Comparison of ENCODE assay signal across 10 cellular contexts in genomic region chr10:123402656-123403055, GRCh38.
DNase-seq lines count a peak whose midpoint lies in the region; ATAC-seq, FAIRE-seq and TF ChIP-seq lines count a peak whose summit lies in the region.
"Had no signal": no experiment of that assay in that cellular context is flagged by ENCODE, and none has a peak within 500 bp of the region (broad histone marks: within the 10 kb centered on the region; RNA-seq: fewer than 3 reads in every experiment).

No MANE protein-coding gene starts in this region.

- no peaks in the 10 kb centered on the region for H3K27me3 ChIP-seq in MM.1S (replicated peaks; ENCODE audit: insufficient read depth, low read length)
- no peaks in the 10 kb centered on the region for H3K27me3 ChIP-seq in left ventricle myocardium inferior (ENCODE audit: low read depth)

- peak overlapping the region; percentile 2; the same call in 1 of the 2 replicates for H3K4me3 ChIP-seq in MM.1S (ENCODE audit: low read length)
- no peak overlapping the region for H3K4me3 ChIP-seq in left ventricle myocardium inferior

- peak overlapping the region; percentile 51 for H3K4me2 ChIP-seq in MM.1S (ENCODE audit: low read depth, low read length)

- intact Hi-C loops in left ventricle myocardium inferior (cut with micrococcal nuclease), result no loop called here
- intact Hi-C loops in natural killer cell (cut with micrococcal nuclease), result no loop called here

- H3K9ac ChIP-seq in MM.1S (ENCODE audit: low read length), result peak overlapping the region; percentile 56

- no peaks in the 10 kb centered on the region for H3K79me2 ChIP-seq in MM.1S (ENCODE audit: low read length)

- ATAC-seq in HG02852 (IDR thresholded peaks at IDR 0.05; ENCODE audit: unreplicated experiment) (peak; percentile 71), natural killer cell (no peak)
- peak; percentile 89 to 93 for ATAC-seq in stimulated activated naive B cell treated with anti-CD40 and anti-IgM and Interleukin-4, amounts not matched to agents 10 μg/mL and 1 μg/mL and 100 μg/mL, for 72 hours (replicated peaks)

- peak overlapping the region; percentile 48 for H3K27ac Mint-ChIP-seq in stimulated activated naive B cell treated with anti-CD40 and anti-IgM and Interleukin-4, amounts not matched to agents 10 μg/mL and 1 μg/mL and 100 μg/mL, for 72 hours
- H3K27ac Mint-ChIP-seq in natural killer cell, result no peak overlapping the region

- peaks cover 22 to 32% of the 10 kb centered on the region in 2 donors for H3K36me3 Mint-ChIP-seq in stimulated activated naive B cell treated with anti-CD40 and anti-IgM and Interleukin-4, amounts not matched to agents 10 μg/mL and 1 μg/mL and 100 μg/mL, for 72 hours
- H3K36me3 Mint-ChIP-seq in natural killer cell, result peaks cover 12% of the 10 kb centered on the region

- peaks cover 42 to 55% of the 10 kb centered on the region in 2 donors for H3K4me1 Mint-ChIP-seq in stimulated activated naive B cell treated with anti-CD40 and anti-IgM and Interleukin-4, amounts not matched to agents 10 μg/mL and 1 μg/mL and 100 μg/mL, for 72 hours
- H3K4me1 Mint-ChIP-seq in natural killer cell, result no peaks in the 10 kb centered on the region

- H3K27ac ChIP-seq in MM.1S (ENCODE audit: low read length), result peak overlapping the region; percentile 94
- H3K27ac ChIP-seq in left ventricle myocardium inferior (replicated peaks), result no peak overlapping the region
- H3K27ac ChIP-seq: VCaP had no signal

- peak overlapping the region in 1 of 2 donors; percentile 41 for H3K4me3 Mint-ChIP-seq in stimulated activated naive B cell treated with anti-CD40 and anti-IgM and Interleukin-4, amounts not matched to agents 10 μg/mL and 1 μg/mL and 100 μg/mL, for 72 hours
- no peak overlapping the region for H3K4me3 Mint-ChIP-seq in natural killer cell

- peak overlapping the region; percentile 17; the same call in 1 of the 2 replicates for H2AFZ ChIP-seq in MM.1S (ENCODE audit: low read length)

- H3K9me3 Mint-ChIP-seq in stimulated activated naive B cell treated with anti-CD40 and anti-IgM and Interleukin-4, amounts not matched to agents 10 μg/mL and 1 μg/mL and 100 μg/mL, for 72 hours, result peaks cover 12 to 16% of the 10 kb centered on the region in 2 donors
- peaks cover 6 to 8% of the 10 kb centered on the region in 2 donors for H3K9me3 Mint-ChIP-seq in natural killer cell

- peaks cover 35% of the 10 kb centered on the region for H3F3A ChIP-seq in MM.1S (ENCODE audit: insufficient read depth, low read length)

- no peak for TF ChIP-seq CTCF in MM.1S (IDR thresholded peaks at IDR 0.05; ENCODE audit: low read length)
- no peak for TF ChIP-seq CTCF in left ventricle myocardium inferior (IDR thresholded peaks at IDR 0.05; ENCODE audit: borderline replicate concordance)
- TF ChIP-seq CTCF in natural killer cell (IDR thresholded peaks at IDR 0.05), result no peak

- peaks cover 56% of the 10 kb centered on the region for H3K4me1 ChIP-seq in MM.1S (ENCODE audit: low read length)
- H3K4me1 ChIP-seq in left ventricle myocardium inferior, result no peaks in the 10 kb centered on the region

- no peak for FAIRE-seq in RCC 7860 (lab: Jason Lieb, UNC)
- FAIRE-seq: astrocyte had no signal

- H3K36me3 ChIP-seq in MM.1S (replicated peaks; ENCODE audit: insufficient read depth, low read length), result no peaks in the 10 kb centered on the region
- H3K36me3 ChIP-seq in left ventricle myocardium inferior, result no peaks in the 10 kb centered on the region

- DNase-seq in GM19238 (ENCODE audit: insufficient read length, low spot score) (peak; percentile 47), MM.1S (peak; percentile 80), left ventricle myocardium inferior (no peak), RCC 7860 (ENCODE audit: low spot score) (no peak), natural killer cell (no peak)
- peak; percentile 70 for DNase-seq in stimulated activated naive B cell treated with anti-CD40 and anti-IgM and Interleukin-4, amounts not matched to agents 10 μg/mL and 1 μg/mL and 100 μg/mL, for 72 hours
- DNase-seq: NCI-H1694 had no signal

- no peaks in the 10 kb centered on the region for H4K20me1 ChIP-seq in MM.1S (ENCODE audit: insufficient read depth, low read length)

- H3K9me2 ChIP-seq in MM.1S (replicated peaks; ENCODE audit: insufficient read depth, low read length), result no peaks in the 10 kb centered on the region

- peaks cover 0 to 7% of the 10 kb centered on the region in 2 donors for H3K27me3 Mint-ChIP-seq in stimulated activated naive B cell treated with anti-CD40 and anti-IgM and Interleukin-4, amounts not matched to agents 10 μg/mL and 1 μg/mL and 100 μg/mL, for 72 hours
- H3K27me3 Mint-ChIP-seq in natural killer cell (ENCODE audit: low read depth in 2 of 2), result peaks cover 6 to 9% of the 10 kb centered on the region in 2 donors

- H3K9me3 ChIP-seq in MM.1S (replicated peaks; ENCODE audit: insufficient read depth, low read length), result no peaks in the 10 kb centered on the region
- H3K9me3 ChIP-seq in left ventricle myocardium inferior (replicated peaks), result peaks cover 29% of the 10 kb centered on the region

Comparison
In these comparisons a context has a peak if more than half of its experiments do, and no peak if none do; other contexts are left out.
1. DNase-seq: peak in GM19238 (single experiment), MM.1S (single experiment) and stimulated activated naive B cell treated with anti-CD40 and anti-IgM and Interleukin-4, amounts not matched to agents 10 μg/mL and 1 μg/mL and 100 μg/mL, for 72 hours (single experiment); none in left ventricle myocardium inferior (single experiment), RCC 7860 (single experiment) and natural killer cell (single experiment).
2. ATAC-seq: peak in HG02852 (single experiment) and stimulated activated naive B cell treated with anti-CD40 and anti-IgM and Interleukin-4, amounts not matched to agents 10 μg/mL and 1 μg/mL and 100 μg/mL, for 72 hours (2 of 2); none in natural killer cell (0 of 3).